In genomic region chr13:30673669-30674521, GRCh38 we compare ENCODE assay signal across 8 cellular contexts. TPM values are rescaled to one million over a fixed set of nuclear protein-coding genes. Genes with fewer than 3 reads are reported as not detected.
DNase-seq lines count a peak whose midpoint lies in the region; ATAC-seq and TF ChIP-seq lines count a peak whose summit lies in the region.

No MANE protein-coding gene starts in this region.

- no peaks in the 10 kb centered on the region for H3K36me3 ChIP-seq in BLaER1 treated with 17β-estradiol and CSF1 and Interleukin-3, amounts not matched to agents 10 nM and 100 nM

- ATAC-seq in GM19328 (IDR thresholded peaks at IDR 0.05; ENCODE audit: unreplicated experiment) (peak; percentile 89), HG03460 (IDR thresholded peaks at IDR 0.05; ENCODE audit: unreplicated experiment) (peak; percentile 88)

- peak overlapping the region; percentile 47 to 80 (median 73); a peak in 21 of 22 replicates for H3K27ac ChIP-seq in BLaER1 treated with 17β-estradiol and CSF1 and Interleukin-3, amounts not matched to agents 10 nM and 100 nM

- peak overlapping the region; percentile 59 to 88 (median 73) for H3K4me2 ChIP-seq in BLaER1 treated with 17β-estradiol and CSF1 and Interleukin-3, amounts not matched to agents 10 nM and 100 nM

- peaks cover 6 to 47% (median 36%) of the 10 kb centered on the region in 10 experiments; a peak in 18 of 20 replicates for H3K4me1 ChIP-seq in BLaER1 treated with 17β-estradiol and CSF1 and Interleukin-3, amounts not matched to agents 10 nM and 100 nM

- intact Hi-C loops in lower leg skin (cut with DNase I; ENCODE audit: low total_unique reads): no loop called here

- 1% methylated on average over 35 to 40 of the region's 72 CpGs for WGBS in lower leg skin, 2 donors

- no peak for TF ChIP-seq CTCF in lower leg skin (IDR thresholded peaks at IDR 0.05)

- no peak for TF ChIP-seq POLR2A in lower leg skin (IDR thresholded peaks at IDR 0.05)

- H3K4me3 ChIP-seq in BLaER1 treated with 17β-estradiol and CSF1 and Interleukin-3, amounts not matched to agents 10 nM and 100 nM: peak overlapping the region; percentile 46 to 66 (median 54)
- peak overlapping the region; percentile 42 for H3K4me3 ChIP-seq in lower leg skin (ENCODE audit: low read depth, poor library complexity, severe bottlenecking)

- DNase-seq in NCI-H748 treated with DMSO at 0.1 percent for 48 hours (lab: John Stamatoyannopoulos, UW) (peak; percentile 99), dermis microvascular lymphatic vessel endothelial cell (ENCODE audit: low read depth in 2 of 2) (peak; percentile 65 to 87), lower leg skin (ENCODE audit: low spot score in 2 of 2) (peak; percentile 79 to 98)
- peak; percentile 82 to 84 for DNase-seq in activated CD4-positive, alpha-beta T cell treated with anti-CD3 and anti-CD28 coated beads, Interleukin-2, amount 50 U/mL, for 4 hours
- peak; percentile 84 to 89 for DNase-seq in stimulated activated CD4-positive, alpha-beta T cell treated with anti-CD3 and anti-CD28 coated beads, Interleukin-4, amount 100 ng/mL, for 48 hours (ENCODE audit: low read depth in 2 of 2)

- H4K20me1 ChIP-seq in BLaER1 treated with 17β-estradiol and CSF1 and Interleukin-3, amounts not matched to agents 10 nM and 100 nM: no peaks in the 10 kb centered on the region

- peaks cover 0 to 11% (median 0%) of the 10 kb centered on the region in 11 experiments; a peak in 5 of 22 replicates for H3K27me3 ChIP-seq in BLaER1 treated with 17β-estradiol and CSF1 and Interleukin-3, amounts not matched to agents 10 nM and 100 nM

- peaks cover 0 to 6% (median 0%) of the 10 kb centered on the region in 11 experiments; a peak in 2 of 22 replicates for H3K9me3 ChIP-seq in BLaER1 treated with 17β-estradiol and CSF1 and Interleukin-3, amounts not matched to agents 10 nM and 100 nM (replicated peaks in 1 of 11)

- peak overlapping the region; percentile 62 to 82 (median 74) for H3K9ac ChIP-seq in BLaER1 treated with 17β-estradiol and CSF1 and Interleukin-3, amounts not matched to agents 10 nM and 100 nM

RNA-seq across cellular contexts. Expression of gene USPL1, which starts 56.2 kb away (rescaled TPM):
- total RNA-seq in dermis microvascular lymphatic vessel endothelial cell (8.0 and 10.2 TPM in 2 replicates), lower leg skin (10 to 100 TPM; 16.0 to 20.8 (median 18.2) TPM)

Comparison
In these comparisons a context has a peak if more than half of its experiments do, and no peak if none do; other contexts are left out.
1. Peak in every context shown above with its lines: DNase-seq, ATAC-seq, H3K4me3 ChIP-seq and H3K27ac ChIP-seq.